In genomic region chr16:72983241-72983640, GRCh38 we compare ENCODE assay signal across 17 cellular contexts.
A peak's percentile ranks its signal among the peaks of the same experiment; 100 is the strongest.
DNase-seq lines count a peak whose midpoint lies in the region; ATAC-seq and TF ChIP-seq lines count a peak whose summit lies in the region.
"Had no signal": no experiment of that assay in that cellular context is flagged by ENCODE, and none has a peak within 500 bp of the region (broad histone marks: within the 10 kb centered on the region; RNA-seq: fewer than 3 reads in every experiment).

No MANE protein-coding gene starts in this region.

- ATAC-seq in natural killer cell treated with Interleukin-12 subunit alpha and Interleukin-12 subunit beta and Interleukin-15 and Interleukin-18, amount 100 ng/mL, for 72 hours: no peak
- ATAC-seq in natural killer cell (no peak), GM21447 (IDR thresholded peaks at IDR 0.05; ENCODE audit: unreplicated experiment) (no peak)
- ATAC-seq: GM12878, GM23338 had no signal

- H3K36me3 ChIP-seq in tibial artery: no peaks in the 10 kb centered on the region
- H3K36me3 ChIP-seq in CD8-positive, alpha-beta memory T cell (ENCODE audit: insufficient read depth, low read length): no peaks in the 10 kb centered on the region

- H3K4me1 ChIP-seq in tibial artery: peaks cover 8 to 95% (median 49%) of the 10 kb centered on the region in 4 donors
- no peaks in the 10 kb centered on the region for H3K4me1 ChIP-seq in CD8-positive, alpha-beta memory T cell (ENCODE audit: insufficient read depth, low read length)

- intact Hi-C loops in natural killer cell (cut with micrococcal nuclease) (no loop called here), tibial artery (cut with DNase I; ENCODE audit: low total_unique reads) (loop anchor here (10.0 kb wide), 1 partner anchor 62 kb away; the partner anchor contains the start of gene ZFHX3)

- peak; percentile 32 for DNase-seq in natural killer cell treated with Interleukin-12 subunit alpha and Interleukin-12 subunit beta and Interleukin-15 and Interleukin-18, amount 100 ng/mL, for 72 hours (ENCODE audit: low spot score)
- DNase-seq in natural killer cell (no peak), chondrocyte (ENCODE audit: low spot score) (no peak), osteocyte (ENCODE audit: extremely low spot score, unreplicated experiment) (no peak), tibial artery (peak; percentile 18 to 57)
- no peak for DNase-seq in stimulated activated CD4-positive, alpha-beta T cell treated with anti-CD3 and anti-CD28 coated beads, Interleukin-12 subunit alpha, Interleukin-12 subunit beta, amount 100 ng/mL, for 4 hours
- DNase-seq in CD8-positive, alpha-beta memory T cell: no peak
- DNase-seq: C1 segment of cervical spinal cord; CD4-positive, alpha-beta memory T cell; COR-L47; DMS53; GF-D8; H7 had no signal

- H3K4me3 ChIP-seq in tibial artery: no peak overlapping the region
- no peak overlapping the region for H3K4me3 ChIP-seq in CD8-positive, alpha-beta memory T cell (ENCODE audit: low read length)
- H3K4me3 ChIP-seq: GM12878, GM23338 had no signal

- TF ChIP-seq CTCF in natural killer cell (IDR thresholded peaks at IDR 0.05) (no peak), chondrocyte (IDR thresholded peaks at IDR 0.05) (no peak), osteocyte (IDR thresholded peaks at IDR 0.05) (no peak), tibial artery (IDR thresholded peaks at IDR 0.05) (no peak)

- peak overlapping the region; percentile 82 to 89 for H3K27ac ChIP-seq in tibial artery
- no peak overlapping the region for H3K27ac ChIP-seq in CD8-positive, alpha-beta memory T cell (ENCODE audit: low read depth, low read length)

- POLR2A ChIA-PET in CD8-positive, alpha-beta memory T cell (lab: Charles Lee): no interaction called here

- no peaks in the 10 kb centered on the region for H3K9me3 Mint-ChIP-seq in natural killer cell treated with Interleukin-12 subunit alpha and Interleukin-12 subunit beta and Interleukin-15 and Interleukin-18, amount 100 ng/mL, for 72 hours
- H3K9me3 Mint-ChIP-seq in natural killer cell (no peaks in the 10 kb centered on the region), chondrocyte (ENCODE audit: low read depth) (no peaks in the 10 kb centered on the region), osteocyte (ENCODE audit: unreplicated experiment) (no peaks in the 10 kb centered on the region)
- peaks cover 0 to 9% (median 0%) of the 10 kb centered on the region in 5 donors for H3K9me3 Mint-ChIP-seq in CD8-positive, alpha-beta memory T cell
- H3K9me3 Mint-ChIP-seq: GM23338 had no signal

- H3K27me3 Mint-ChIP-seq in natural killer cell treated with Interleukin-12 subunit alpha and Interleukin-12 subunit beta and Interleukin-15 and Interleukin-18, amount 100 ng/mL, for 72 hours: no peaks in the 10 kb centered on the region
- H3K27me3 Mint-ChIP-seq in natural killer cell (ENCODE audit: low read depth in 2 of 2) (no peaks in the 10 kb centered on the region), chondrocyte (ENCODE audit: low read depth) (no peaks in the 10 kb centered on the region), osteocyte (ENCODE audit: unreplicated experiment) (no peaks in the 10 kb centered on the region)
- no peaks in the 10 kb centered on the region for H3K27me3 Mint-ChIP-seq in CD8-positive, alpha-beta memory T cell
- H3K27me3 Mint-ChIP-seq: B cell had no signal

- no peaks in the 10 kb centered on the region for H3K4me1 Mint-ChIP-seq in natural killer cell treated with Interleukin-12 subunit alpha and Interleukin-12 subunit beta and Interleukin-15 and Interleukin-18, amount 100 ng/mL, for 72 hours (ENCODE audit: low read depth in 2 of 2)
- H3K4me1 Mint-ChIP-seq in natural killer cell: peaks cover 0 to 4% of the 10 kb centered on the region in 2 donors
- peaks cover 97% of the 10 kb centered on the region for H3K4me1 Mint-ChIP-seq in chondrocyte (ENCODE audit: low read depth)
- peaks cover 90% of the 10 kb centered on the region for H3K4me1 Mint-ChIP-seq in osteocyte (ENCODE audit: unreplicated experiment)
- no peaks in the 10 kb centered on the region for H3K4me1 Mint-ChIP-seq in CD8-positive, alpha-beta memory T cell
- H3K4me1 Mint-ChIP-seq: CD4-positive, alpha-beta memory T cell had no signal

- no peak overlapping the region for H3K27ac Mint-ChIP-seq in natural killer cell treated with Interleukin-12 subunit alpha and Interleukin-12 subunit beta and Interleukin-15 and Interleukin-18, amount 100 ng/mL, for 72 hours
- H3K27ac Mint-ChIP-seq in natural killer cell: no peak overlapping the region
- peak overlapping the region; percentile 76 for H3K27ac Mint-ChIP-seq in chondrocyte (ENCODE audit: unreplicated experiment)
- peak overlapping the region; percentile 19 for H3K27ac Mint-ChIP-seq in osteocyte (ENCODE audit: unreplicated experiment)
- H3K27ac Mint-ChIP-seq in CD8-positive, alpha-beta memory T cell: no peak overlapping the region
- H3K27ac Mint-ChIP-seq: B cell; CD4-positive, alpha-beta memory T cell; GM23338 had no signal

- no peaks in the 10 kb centered on the region for H3K36me3 Mint-ChIP-seq in natural killer cell treated with Interleukin-12 subunit alpha and Interleukin-12 subunit beta and Interleukin-15 and Interleukin-18, amount 100 ng/mL, for 72 hours
- H3K36me3 Mint-ChIP-seq in natural killer cell (no peaks in the 10 kb centered on the region), chondrocyte (ENCODE audit: low read depth) (no peaks in the 10 kb centered on the region), osteocyte (ENCODE audit: unreplicated experiment) (no peaks in the 10 kb centered on the region)
- no peaks in the 10 kb centered on the region for H3K36me3 Mint-ChIP-seq in CD8-positive, alpha-beta memory T cell
- H3K36me3 Mint-ChIP-seq: CD4-positive, alpha-beta memory T cell had no signal

- H3K9me3 ChIP-seq in tibial artery: no peaks in the 10 kb centered on the region
- H3K9me3 ChIP-seq in CD8-positive, alpha-beta memory T cell (ENCODE audit: low read length): no peaks in the 10 kb centered on the region

- H3K4me3 Mint-ChIP-seq in natural killer cell treated with Interleukin-12 subunit alpha and Interleukin-12 subunit beta and Interleukin-15 and Interleukin-18, amount 100 ng/mL, for 72 hours: no peak overlapping the region
- no peak overlapping the region for H3K4me3 Mint-ChIP-seq in natural killer cell
- no peak overlapping the region for H3K4me3 Mint-ChIP-seq in chondrocyte (ENCODE audit: unreplicated experiment)
- no peak overlapping the region for H3K4me3 Mint-ChIP-seq in osteocyte (ENCODE audit: unreplicated experiment)
- H3K4me3 Mint-ChIP-seq in CD8-positive, alpha-beta memory T cell: no peak overlapping the region
- H3K4me3 Mint-ChIP-seq: B cell; CD4-positive, alpha-beta memory T cell; GM23338 had no signal

- CTCF ChIA-PET in CD8-positive, alpha-beta memory T cell (lab: Charles Lee): no interaction called here

- H3K27me3 ChIP-seq in tibial artery: no peaks in the 10 kb centered on the region
- no peaks in the 10 kb centered on the region for H3K27me3 ChIP-seq in CD8-positive, alpha-beta memory T cell (ENCODE audit: insufficient read depth, low read length, poor library complexity, severe bottlenecking)

Comparison
In these comparisons a context has a peak if more than half of its experiments do, and no peak if none do; other contexts are left out.
1. DNase-seq: peak in natural killer cell treated with Interleukin-12 subunit alpha and Interleukin-12 subunit beta and Interleukin-15 and Interleukin-18, amount 100 ng/mL, for 72 hours (single experiment) and tibial artery (2 of 2); none in natural killer cell (single experiment), chondrocyte (single experiment), osteocyte (single experiment), stimulated activated CD4-positive, alpha-beta T cell treated with anti-CD3 and anti-CD28 coated beads, Interleukin-12 subunit alpha, Interleukin-12 subunit beta, amount 100 ng/mL, for 4 hours (single experiment) and CD8-positive, alpha-beta memory T cell (0 of 5).
2. H3K27ac Mint-ChIP-seq: peak in chondrocyte (single experiment) and osteocyte (single experiment); none in natural killer cell treated with Interleukin-12 subunit alpha and Interleukin-12 subunit beta and Interleukin-15 and Interleukin-18, amount 100 ng/mL, for 72 hours (0 of 2), natural killer cell (0 of 2) and CD8-positive, alpha-beta memory T cell (0 of 8).